In the genomic region with DNA sequence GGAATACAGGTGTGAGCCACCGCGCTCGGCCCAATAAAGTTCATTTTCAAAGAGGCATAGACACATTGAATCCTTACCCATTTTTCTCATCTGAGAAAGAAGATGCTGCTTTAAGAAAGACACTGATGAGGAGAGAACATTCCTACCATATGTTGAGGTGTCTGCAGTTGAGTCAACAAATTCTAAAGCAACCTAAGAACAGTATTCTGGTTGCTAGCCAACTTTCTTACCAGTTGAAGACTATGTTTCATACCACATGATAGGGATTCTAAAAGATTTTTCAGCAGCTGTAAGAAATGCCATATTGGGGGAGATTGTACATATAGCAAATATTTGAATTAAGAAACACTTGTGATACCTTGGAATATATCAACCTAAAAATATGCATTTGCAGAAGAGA, we compare ENCODE assay signal across 16 cellular contexts.
A peak's percentile ranks its signal among the peaks of the same experiment; 100 is the strongest.
DNase-seq lines count a peak whose midpoint lies in the region; ATAC-seq and TF ChIP-seq lines count a peak whose summit lies in the region.
"Had no signal": no experiment of that assay in that cellular context is flagged by ENCODE, and none has a peak within 500 bp of the region (broad histone marks: within the 10 kb centered on the region; RNA-seq: fewer than 3 reads in every experiment).

No MANE protein-coding gene starts in this region.

- no peak overlapping the region for H3K14ac ChIP-seq in IMR-90 (replicated peaks; ENCODE audit: low read depth, low read length)

- H3K4me2 ChIP-seq in IMR-90 (ENCODE audit: low read depth, low read length): no peak overlapping the region

- H2AK5ac ChIP-seq in IMR-90 (ENCODE audit: low read depth, low read length): no peak overlapping the region

- peaks cover 35 to 61% of the 10 kb centered on the region in 2 experiments for H3K79me1 ChIP-seq in IMR-90 (ENCODE audit: low read depth in 1 of 2, low read length in 2 of 2)

- H2AK9ac ChIP-seq in IMR-90 (replicated peaks; ENCODE audit: low read depth, low read length, poor library complexity): no peak overlapping the region

- TF ChIP-seq CTCF in AG04449 (IDR thresholded peaks at IDR 0.05; ENCODE audit: insufficient read depth, low read length, missing control alignments) (no peak), IMR-90 (conservative IDR thresholded peaks at IDR 0.05; ENCODE audit: low read depth, low read length) (no peak), astrocyte of the spinal cord (IDR thresholded peaks at IDR 0.05; ENCODE audit: low read depth, low read length) (no peak), foreskin fibroblast (IDR thresholded peaks at IDR 0.05; ENCODE audit: low read depth, low read length) (no peak), tibial artery (IDR thresholded peaks at IDR 0.05) (no peak), GM13977 (IDR thresholded peaks at IDR 0.05; ENCODE audit: extremely low read depth, insufficient read depth, missing control alignments) (no peak)

- ATAC-seq in IMR-90 (ENCODE audit: low read depth): no peak; the same call in 1 of the 2 replicates
- ATAC-seq: GM12878 had no signal

- H2BK120ac ChIP-seq in IMR-90 (ENCODE audit: low read depth, low read length): no peak overlapping the region

- H2AFZ ChIP-seq in IMR-90 (replicated peaks; ENCODE audit: low read length, poor library complexity): no peak overlapping the region

- no peak overlapping the region for H2BK15ac ChIP-seq in IMR-90 (ENCODE audit: low read depth, low read length)

- no peak overlapping the region for H4K8ac ChIP-seq in IMR-90 (ENCODE audit: low read depth in 2 of 2, low read length in 2 of 2)

- CTCF ChIA-PET in AG04449 (lab: Yijun Ruan, JAX) (interaction anchor here (0.7 to 1.2 kb wide), 2 partner anchors 13 to 177 kb away, joined by 3 read pairs; no protein-coding TSS in a partner anchor), IMR-90 (lab: Yijun Ruan, JAX) (no interaction called here)

- H3K9me3 ChIP-seq in IMR-90 (ENCODE audit: control insufficient read depth, insufficient read depth, low read length) (no peaks in the 10 kb centered on the region), tibial artery (no peaks in the 10 kb centered on the region), SJCRH30 (replicated peaks) (no peaks in the 10 kb centered on the region)

- no TSS peak for BruUV-seq in IMR-90 (replicated peaks; lab: Mats Ljungman, UMichigan)

- dilution Hi-C loops in IMR-90 (cut with HindIII; ENCODE audit: low sequenced_read_pairs, unreplicated experiment): no loop called here

- peak overlapping the region; percentile 65 for H2BK5ac ChIP-seq in IMR-90 (ENCODE audit: low read depth, low read length, poor library complexity, severe bottlenecking)

- no peak overlapping the region for H3K23ac ChIP-seq in IMR-90 (ENCODE audit: low read depth, low read length)

- H4K20me1 ChIP-seq in IMR-90 (ENCODE audit: insufficient read depth, low read length): no peaks in the 10 kb centered on the region

- no peak overlapping the region for H3K18ac ChIP-seq in IMR-90 (ENCODE audit: low read depth, low read length)

- in situ Hi-C loops in IMR-90 (cut with MboI; ENCODE audit: low sequenced_read_pairs) (no loop called here), astrocyte of the spinal cord (cut with HindIII; ENCODE audit: low sequenced_read_pairs) (no loop called here), GM13977 (cut with MboI; ENCODE audit: low pct_unique_long_range_greater_than_20kb, low sequenced_read_pairs, unreplicated experiment) (no loop called here)

- POLR2A ChIA-PET in AG04449 (lab: Yijun Ruan, JAX): no interaction called here
- POLR2A ChIA-PET in IMR-90 (lab: Charles Lee; ENCODE audit: unreplicated experiment): no interaction called here

- H3K4me1 ChIP-seq in IMR-90 (ENCODE audit: control insufficient read depth, insufficient read depth, low read length): peaks cover 12% of the 10 kb centered on the region
- H3K4me1 ChIP-seq in tibial artery: no peaks in the 10 kb centered on the region
- H3K4me1 ChIP-seq in SJCRH30: peaks cover 20% of the 10 kb centered on the region

- no peak overlapping the region for H3K9ac ChIP-seq in IMR-90 (ENCODE audit: low read depth, low read length)

- no peak overlapping the region for H3K4ac ChIP-seq in IMR-90 (ENCODE audit: low read depth, low read length)

- no peaks in the 10 kb centered on the region for H3K27me3 ChIP-seq in IMR-90 (ENCODE audit: control insufficient read depth, insufficient read depth, low read length)
- no peaks in the 10 kb centered on the region for H3K27me3 ChIP-seq in tibial artery
- no peaks in the 10 kb centered on the region for H3K27me3 ChIP-seq in SJCRH30

- no peak for TF ChIP-seq RAD21 in IMR-90 (IDR thresholded peaks at IDR 0.05; ENCODE audit: low read length)

- peaks cover 6% of the 10 kb centered on the region; the same call in 1 of the 2 replicates for H3K9me1 ChIP-seq in IMR-90 (ENCODE audit: insufficient read depth, low read length)

- H3K27ac ChIP-seq in IMR-90 (ENCODE audit: insufficient read depth, low read length) (no peak overlapping the region), tibial artery (no peak overlapping the region), SJCRH30 (no peak overlapping the region)
- H3K27ac ChIP-seq: 22Rv1 had no signal

- whole genome bisulfite sequencing in IMR-90 (ENCODE audit: extremely low coverage in 2 of 2, insufficient read length in 1 of 2), 2 experiments: no CpG with 5 or more reads among the region's 3 CpGs

- H4K5ac ChIP-seq in IMR-90 (ENCODE audit: low read depth, low read length): no peak overlapping the region

- intact Hi-C loops in IMR-90 (cut with micrococcal nuclease): loop anchor here (5.0 kb wide), 1 partner anchor 157 kb away; no protein-coding TSS in a partner anchor
- intact Hi-C loops in tibial artery (cut with DNase I; ENCODE audit: low total_unique reads): no loop called here

- no peak for TF ChIP-seq POLR2A in IMR-90 (IDR thresholded peaks at IDR 0.05; ENCODE audit: low read depth, low read length)

- no peak overlapping the region for H3K4me3 ChIP-seq in AG04449 (ENCODE audit: low read depth, low read length)
- H3K4me3 ChIP-seq in IMR-90 (ENCODE audit: insufficient read depth, low read depth, low read length): no peak overlapping the region
- no peak overlapping the region for H3K4me3 ChIP-seq in astrocyte of the spinal cord (ENCODE audit: low read depth, low read length)
- H3K4me3 ChIP-seq in foreskin fibroblast (ENCODE audit: low read depth in 1 of 2, low read length in 2 of 2): no peak overlapping the region
- H3K4me3 ChIP-seq in tibial artery: no peak overlapping the region
- no peak overlapping the region for H3K4me3 ChIP-seq in SJCRH30
- H3K4me3 ChIP-seq: GM12878 had no signal

- no peak overlapping the region for H3K56ac ChIP-seq in IMR-90 (ENCODE audit: extremely low read depth, insufficient read depth, low read length)

- no peak overlapping the region for H2BK20ac ChIP-seq in IMR-90 (ENCODE audit: low read depth, low read length)

- peaks cover 7% of the 10 kb centered on the region for H3K36me3 ChIP-seq in IMR-90 (ENCODE audit: control insufficient read depth, insufficient read depth, low read length)
- H3K36me3 ChIP-seq in tibial artery: peaks cover 0 to 6% (median 0%) of the 10 kb centered on the region in 3 donors
- H3K36me3 ChIP-seq in SJCRH30: no peaks in the 10 kb centered on the region

- no peak overlapping the region for H4K91ac ChIP-seq in IMR-90 (ENCODE audit: insufficient read depth, low read depth, low read length)

- peak; percentile 70 for DNase-seq in AG04449 (ENCODE audit: low read depth, low spot score)
- peak; percentile 78 for DNase-seq in IMR-90
- peak; percentile 43 for DNase-seq in astrocyte of the spinal cord (ENCODE audit: low read depth, low spot score)
- peak; percentile 57 to 76 for DNase-seq in foreskin fibroblast
- DNase-seq in tibial artery: no peak
- no peak for DNase-seq in hepatic stellate cell (ENCODE audit: low spot score)
- no peak for DNase-seq in SJCRH30
- DNase-seq in GM13977 (ENCODE audit: low spot score): no peak
- DNase-seq: GOT3, KBM-7, NCI-H1105 treated with DMSO at 0.1 percent for 48 hours, NCI-H1694 treated with DMSO at 0.1 percent for 48 hours, NCI-H2227 treated with DMSO at 0.1 percent for 48 hours, NCI-H524 treated with DMSO at 0.1 percent for 48 hours had no signal

TF ChIP-seq in IMR-90, 13 proteins besides CTCF, POLR2A, EP300 and RAD21:
- TF ChIP-seq RCOR1 (IDR thresholded peaks at IDR 0.05; ENCODE audit: insufficient replicate concordance, low read length) (no peak), BHLHE40 (IDR thresholded peaks at IDR 0.05; ENCODE audit: low read depth, low read length) (no peak), NFE2L2 (IDR thresholded peaks at IDR 0.05; ENCODE audit: low read depth, low read length) (no peak), RFX5 (IDR thresholded peaks at IDR 0.05; ENCODE audit: low read depth, low read length) (no peak), MAZ (IDR thresholded peaks at IDR 0.05; ENCODE audit: borderline replicate concordance, low read depth, low read length) (no peak), ELK1 (IDR thresholded peaks at IDR 0.05; ENCODE audit: borderline replicate concordance, low read depth, low read length) (no peak), FOS (IDR thresholded peaks at IDR 0.05; ENCODE audit: low read depth, low read length) (no peak)

Comparison
In these comparisons a context has a peak if more than half of its experiments do, and no peak if none do; other contexts are left out.
1. DNase-seq: peak in AG04449 (single experiment), IMR-90 (single experiment), astrocyte of the spinal cord (single experiment) and foreskin fibroblast (2 of 2); none in tibial artery (0 of 2), hepatic stellate cell (single experiment), SJCRH30 (0 of 2) and GM13977 (single experiment).